ENCODE assay signal across 20 cellular contexts in genomic region chr1:32878637-32879041, GRCh38. TPM values are rescaled to one million over a fixed set of nuclear protein-coding genes. Genes with fewer than 3 reads are reported as not detected.
"Had no signal": no experiment of that assay in that cellular context is flagged by ENCODE, and none has a peak within 500 bp of the region (broad histone marks: within the 10 kb centered on the region; RNA-seq: fewer than 3 reads in every experiment).

No MANE protein-coding gene starts in this region.

- H3K36me3 Mint-ChIP-seq: activated naive CD4-positive, alpha-beta T cell treated with anti-CD3 and anti-CD28 coated beads, Interleukin-2, amount 50 U/mL, for 24 hours; T-cell had no signal

- H3K27ac Mint-ChIP-seq: activated naive CD4-positive, alpha-beta T cell treated with anti-CD3 and anti-CD28 coated beads, Interleukin-2, amount 50 U/mL, for 24 hours; nephron; T-cell had no signal

- H3K36me3 ChIP-seq: lower lobe of right lung, thoracic aorta had no signal

- H3K9me3 ChIP-seq: body of pancreas, lower lobe of right lung, thoracic aorta had no signal

- H3K4me3 ChIP-seq: body of pancreas, lower lobe of right lung, thoracic aorta had no signal

- H3K27me3 ChIP-seq: body of pancreas had no signal

- H3K9me3 Mint-ChIP-seq: activated naive CD4-positive, alpha-beta T cell treated with anti-CD3 and anti-CD28 coated beads, Interleukin-2, amount 50 U/mL, for 24 hours; central memory CD8-positive, alpha-beta T cell; nephron; T-cell had no signal

- H3K4me1 Mint-ChIP-seq: activated naive CD4-positive, alpha-beta T cell treated with anti-CD3 and anti-CD28 coated beads, Interleukin-2, amount 50 U/mL, for 24 hours; central memory CD8-positive, alpha-beta T cell had no signal

- H3K27ac ChIP-seq: body of pancreas, lower lobe of right lung, thoracic aorta had no signal

- ATAC-seq: body of pancreas, lower lobe of right lung, T-cell had no signal

- DNase-seq: activated CD4-positive, alpha-beta T cell treated with anti-CD3 and anti-CD28 coated beads for 1 hour; activated CD4-positive, alpha-beta T cell treated with anti-CD3 and anti-CD28 coated beads, Interleukin-2, amount 50 U/mL, for 4 hours; amniotic stem cell; body of pancreas; cortex of kidney; effector CD8-positive, alpha-beta T cell; foreskin melanocyte; left cardiac atrium; lower lobe of right lung; stimulated activated CD4-positive, alpha-beta T cell treated with anti-CD3 and anti-CD28 coated beads, Interleukin-12 subunit alpha, Interleukin-12 subunit beta, amount 100 ng/mL, for 4 hours; stimulated activated CD4-positive, alpha-beta T cell treated with anti-CD3 and anti-CD28 coated beads, Interleukin-2, amount 100 ng/mL, for 24 hours; T-cell; T-helper 9 cell had no signal

- H3K4me3 Mint-ChIP-seq: activated naive CD4-positive, alpha-beta T cell treated with anti-CD3 and anti-CD28 coated beads, Interleukin-2, amount 50 U/mL, for 24 hours; central memory CD8-positive, alpha-beta T cell; nephron; T-cell had no signal

RNA-seq across cellular contexts. Expression of gene HPCA, which starts 7.7 kb away (rescaled TPM):
- total RNA-seq: body of pancreas, left cardiac atrium, lower lobe of right lung, osteoblast, pulmonary artery endothelial cell, thoracic aorta, urinary bladder had no signal

RNA-seq across cellular contexts. Expression of gene FNDC5, which starts 7.9 kb away (rescaled TPM):
- total RNA-seq: body of pancreas, T-cell had no signal
